ENCODE assay signal across 14 cellular contexts in genomic region chr1:100415217-100415778, GRCh38.
DNase-seq lines count a peak whose midpoint lies in the region; ATAC-seq and TF ChIP-seq lines count a peak whose summit lies in the region.
"Had no signal": no experiment of that assay in that cellular context is flagged by ENCODE, and none has a peak within 500 bp of the region (broad histone marks: within the 10 kb centered on the region; RNA-seq: fewer than 3 reads in every experiment).

No MANE protein-coding gene starts in this region.

- no peaks in the 10 kb centered on the region for H3K27me3 ChIP-seq in CD4-positive, CD25-positive, alpha-beta regulatory T cell (ENCODE audit: control insufficient read depth, insufficient read depth, low read length)
- no peaks in the 10 kb centered on the region for H3K27me3 ChIP-seq in breast epithelium
- H3K27me3 ChIP-seq: testis had no signal

- H3K27ac ChIP-seq in CD4-positive, CD25-positive, alpha-beta regulatory T cell (ENCODE audit: insufficient read depth, low read length, poor library complexity, severe bottlenecking), result peak overlapping the region; percentile 61
- peak overlapping the region; percentile 60 to 78 for H3K27ac ChIP-seq in breast epithelium
- H3K27ac ChIP-seq: testis had no signal

- no peak for DNase-seq in CD4-positive, CD25-positive, alpha-beta regulatory T cell
- DNase-seq in DMS53 treated with DMSO at 0.1 percent for 48 hours (lab: John Stamatoyannopoulos, UW; ENCODE audit: unreplicated experiment) (peak; percentile 38), breast epithelium (ENCODE audit: low spot score in 2 of 2) (no peak), mucosa of descending colon (no peak), NOMO-1 (lab: John Stamatoyannopoulos, UW; ENCODE audit: unreplicated experiment in 2 of 2) (no peak), NCI-H2029 (lab: John Stamatoyannopoulos, UW) (no peak), hepatic stellate cell (ENCODE audit: low spot score) (no peak), NCI-H2107 (lab: John Stamatoyannopoulos, UW) (no peak)
- DNase-seq: activated CD4-positive, alpha-beta T cell treated with anti-CD3 and anti-CD28 coated beads, Interleukin-2, amount 10 ng/mL, durations not matched to agents 24 days and 14 days; activated gamma-delta T cell; DMS79; NCI-H1694; testis had no signal

- peaks cover 47% of the 10 kb centered on the region for H3K36me3 Mint-ChIP-seq in CD4-positive, CD25-positive, alpha-beta regulatory T cell

- peak overlapping the region; percentile 34 to 65 (median 60) for H3K4me3 Mint-ChIP-seq in CD4-positive, CD25-positive, alpha-beta regulatory T cell
- H3K4me3 Mint-ChIP-seq: brain had no signal

- H3K4me1 ChIP-seq in CD4-positive, CD25-positive, alpha-beta regulatory T cell (ENCODE audit: control insufficient read depth, insufficient read depth, low read length, poor library complexity, severe bottlenecking), result peaks cover 79% of the 10 kb centered on the region
- H3K4me1 ChIP-seq in breast epithelium, result no peaks in the 10 kb centered on the region
- peaks cover 8% of the 10 kb centered on the region for H3K4me1 ChIP-seq in mucosa of descending colon (ENCODE audit: low read depth)
- H3K4me1 ChIP-seq: testis had no signal

- TF ChIP-seq POLR2A in breast epithelium (IDR thresholded peaks at IDR 0.05), result no peak

- TF ChIP-seq CTCF in breast epithelium (IDR thresholded peaks at IDR 0.05) (no peak), mucosa of descending colon (IDR thresholded peaks at IDR 0.05) (no peak)

- intact Hi-C loops in breast epithelium (cut with DNase I; ENCODE audit: low total_unique reads) (no loop called here), mucosa of descending colon (cut with DNase I, micrococcal nuclease) (no loop called here)

- no peaks in the 10 kb centered on the region for H3K27me3 Mint-ChIP-seq in CD4-positive, CD25-positive, alpha-beta regulatory T cell
- H3K27me3 Mint-ChIP-seq: activated CD4-positive, alpha-beta T cell treated with anti-CD3 and anti-CD28 coated beads, Interleukin-2, amount 10 ng/mL, durations not matched to agents 24 days and 14 days; brain had no signal

- ATAC-seq in CD4-positive, CD25-positive, alpha-beta regulatory T cell (ENCODE audit: low read depth in 2 of 2), result no peak
- peak; percentile 70 for ATAC-seq in mucosa of descending colon

- H3K27ac Mint-ChIP-seq in CD4-positive, CD25-positive, alpha-beta regulatory T cell, result peak overlapping the region; percentile 75 to 90 (median 89)
- H3K27ac Mint-ChIP-seq: brain had no signal

- peaks cover 0 to 5% (median 0%) of the 10 kb centered on the region in 7 donors for H3K9me3 Mint-ChIP-seq in CD4-positive, CD25-positive, alpha-beta regulatory T cell

- H3K4me3 ChIP-seq in CD4-positive, CD25-positive, alpha-beta regulatory T cell (ENCODE audit: low read depth, low read length), result peak overlapping the region; percentile 58
- H3K4me3 ChIP-seq in breast epithelium (no peak overlapping the region), mucosa of descending colon (no peak overlapping the region)
- H3K4me3 ChIP-seq: testis had no signal

- peaks cover 46% of the 10 kb centered on the region for H3K36me3 ChIP-seq in CD4-positive, CD25-positive, alpha-beta regulatory T cell (ENCODE audit: control insufficient read depth, insufficient read depth, low read length)
- H3K36me3 ChIP-seq in breast epithelium (no peaks in the 10 kb centered on the region), mucosa of descending colon (ENCODE audit: low read depth) (no peaks in the 10 kb centered on the region)

- no peaks in the 10 kb centered on the region for H3K9me3 ChIP-seq in CD4-positive, CD25-positive, alpha-beta regulatory T cell (ENCODE audit: control insufficient read depth in 2 of 2, low read length in 2 of 2)
- no peaks in the 10 kb centered on the region for H3K9me3 ChIP-seq in breast epithelium
- no peaks in the 10 kb centered on the region for H3K9me3 ChIP-seq in mucosa of descending colon
- H3K9me3 ChIP-seq: testis had no signal

- H3K4me1 Mint-ChIP-seq in CD4-positive, CD25-positive, alpha-beta regulatory T cell, result peaks cover 52 to 92% (median 69%) of the 10 kb centered on the region in 4 donors
